Comparison of ENCODE assay signal across 8 cellular contexts in the genomic region with DNA sequence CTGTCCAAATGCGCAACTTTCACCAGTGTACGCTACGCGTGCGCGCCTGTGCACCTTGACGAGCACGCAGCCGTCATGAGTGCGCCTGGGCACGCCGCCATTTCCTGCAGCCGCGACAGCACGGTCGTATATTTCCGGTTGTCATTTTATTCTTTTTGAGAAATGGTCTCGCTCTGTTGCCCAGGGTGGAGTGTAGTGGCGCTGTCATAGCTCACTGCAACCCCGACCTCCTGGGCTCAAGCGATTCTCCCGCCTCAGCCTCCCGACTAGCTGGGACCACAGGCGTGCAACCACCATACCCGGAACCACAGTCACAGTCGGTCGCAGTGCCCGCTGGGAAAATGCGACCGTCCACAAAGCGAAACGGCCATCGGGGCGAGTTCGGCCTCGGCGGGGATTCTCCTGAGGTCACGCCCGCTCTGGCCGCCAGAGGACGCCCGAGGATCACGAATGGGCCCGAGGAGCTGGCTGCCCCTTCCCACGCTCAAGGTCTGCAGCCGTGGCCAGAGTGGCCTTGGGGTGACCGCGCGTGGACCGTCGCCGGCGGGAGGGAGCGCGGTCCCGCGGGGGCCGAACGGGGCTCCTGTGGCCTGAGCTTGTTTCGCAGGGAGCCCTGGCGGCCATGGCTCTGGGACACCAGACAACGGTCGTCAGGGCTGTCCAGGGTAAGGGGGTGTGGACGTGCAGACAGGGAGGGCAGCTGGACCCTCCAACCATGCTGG. TPM values are rescaled to one million over a fixed set of nuclear protein-coding genes. Genes with fewer than 3 reads are reported as not detected.
DNase-seq lines count a peak whose midpoint lies in the region; ATAC-seq and TF ChIP-seq lines count a peak whose summit lies in the region.

No MANE protein-coding gene starts in this region.

- in situ Hi-C loops in astrocyte of the spinal cord (cut with HindIII; ENCODE audit: low sequenced_read_pairs) = no loop called here

- H3K4me2 ChIP-seq in DND-41 (ENCODE audit: insufficient read depth, low read length) (no peak overlapping the region), MM.1S (ENCODE audit: low read depth, low read length) (peak overlapping the region; percentile 59)

- H3K36me3 ChIP-seq in DND-41 (ENCODE audit: insufficient read depth, low read length) (no peaks in the 10 kb centered on the region), MM.1S (replicated peaks; ENCODE audit: insufficient read depth, low read length) (no peaks in the 10 kb centered on the region), skeletal muscle tissue (ENCODE audit: control insufficient read depth in 3 of 3, insufficient read depth in 3 of 3, low read length in 3 of 3) (no peaks in the 10 kb centered on the region)

- TF ChIP-seq CTCF in DND-41 (IDR thresholded peaks at IDR 0.05; ENCODE audit: borderline replicate concordance, extremely low read depth, low read length, poor library complexity, severe bottlenecking) = peak; percentile 61
- peak; percentile 55 for TF ChIP-seq CTCF in MM.1S (IDR thresholded peaks at IDR 0.05; ENCODE audit: low read length)
- peak; percentile 73 for TF ChIP-seq CTCF in astrocyte of the spinal cord (IDR thresholded peaks at IDR 0.05; ENCODE audit: low read depth, low read length)

- H3K27me3 ChIP-seq in DND-41 (ENCODE audit: insufficient read depth, low read length, poor library complexity) (no peaks in the 10 kb centered on the region), MM.1S (replicated peaks; ENCODE audit: insufficient read depth, low read length) (no peaks in the 10 kb centered on the region), skeletal muscle tissue (ENCODE audit: control insufficient read depth in 3 of 3, insufficient read depth in 3 of 3, low read length in 3 of 3) (peaks cover 0 to 8% (median 0%) of the 10 kb centered on the region in 3 donors)

- H3K9me2 ChIP-seq in MM.1S (replicated peaks; ENCODE audit: insufficient read depth, low read length) = no peaks in the 10 kb centered on the region

- H3K79me2 ChIP-seq in DND-41 (ENCODE audit: insufficient read depth, low read length) = no peaks in the 10 kb centered on the region
- H3K79me2 ChIP-seq in MM.1S (ENCODE audit: low read length) = no peaks in the 10 kb centered on the region

- H3K4me3 ChIP-seq in DND-41 (ENCODE audit: low read depth in 1 of 2, low read length in 2 of 2) = no peak overlapping the region
- peak overlapping the region; percentile 33; the same call in 1 of the 2 replicates for H3K4me3 ChIP-seq in MM.1S (ENCODE audit: low read length)
- H3K4me3 ChIP-seq in astrocyte of the spinal cord (ENCODE audit: low read depth, low read length) = no peak overlapping the region
- H3K4me3 ChIP-seq in skeletal muscle tissue (ENCODE audit: low read length in 3 of 3) = peak overlapping the region; percentile 38 to 56 (median 43)

- no peaks in the 10 kb centered on the region for H3K4me1 ChIP-seq in DND-41 (ENCODE audit: insufficient read depth, low read length)
- no peaks in the 10 kb centered on the region for H3K4me1 ChIP-seq in MM.1S (ENCODE audit: low read length)
- H3K4me1 ChIP-seq in skeletal muscle tissue (ENCODE audit: control insufficient read depth in 3 of 3, insufficient read depth in 3 of 3, low read length in 3 of 3) = peaks cover 0 to 7% (median 0%) of the 10 kb centered on the region in 3 donors

- no peak overlapping the region for H3K27ac ChIP-seq in DND-41 (ENCODE audit: low read length)
- no peak overlapping the region for H3K27ac ChIP-seq in MM.1S (ENCODE audit: low read length)
- no peak overlapping the region for H3K27ac ChIP-seq in skeletal muscle tissue (ENCODE audit: low read depth, low read length)

- H3K9ac ChIP-seq in DND-41 (ENCODE audit: low read depth, low read length) = no peak overlapping the region
- H3K9ac ChIP-seq in MM.1S (ENCODE audit: low read length) = no peak overlapping the region
- peak overlapping the region in 2 of 3 donors; percentile 6 to 60 for H3K9ac ChIP-seq in skeletal muscle tissue (ENCODE audit: low read depth in 1 of 3, low read length in 3 of 3)

- H2AFZ ChIP-seq in DND-41 (ENCODE audit: low read depth, low read length) (no peak overlapping the region), MM.1S (ENCODE audit: low read length) (peak overlapping the region; percentile 75)

- DNase-seq in DND-41 = peak; percentile 5
- DNase-seq in MM.1S = peak; percentile 47
- peak; percentile 4 for DNase-seq in T1000 (lab: John Stamatoyannopoulos, UW)
- DNase-seq in astrocyte of the spinal cord (ENCODE audit: low read depth, low spot score) = peak; percentile 27
- peak; percentile 85 for DNase-seq in iPS-NIHi11 (ENCODE audit: low spot score)
- no peak for DNase-seq in NK-92 treated with Interleukin-12 subunit alpha and Interleukin-12 subunit beta, amount 100 ng/mL, for 24 hours (lab: John Stamatoyannopoulos, UW)

- H3K9me3 ChIP-seq in DND-41 (ENCODE audit: insufficient read depth, low read length, severe bottlenecking) (no peaks in the 10 kb centered on the region), MM.1S (replicated peaks; ENCODE audit: insufficient read depth, low read length) (no peaks in the 10 kb centered on the region), skeletal muscle tissue (ENCODE audit: control insufficient read depth in 3 of 3, low read length in 3 of 3) (no peaks in the 10 kb centered on the region)

- H4K20me1 ChIP-seq in DND-41 (ENCODE audit: insufficient read depth, low read length) = no peaks in the 10 kb centered on the region
- H4K20me1 ChIP-seq in MM.1S (ENCODE audit: insufficient read depth, low read length) = no peaks in the 10 kb centered on the region

- H3F3A ChIP-seq in MM.1S (ENCODE audit: insufficient read depth, low read length) = no peaks in the 10 kb centered on the region

- ATAC-seq in DND-41 (ENCODE audit: insufficient read depth, low read depth) = no peak
- ATAC-seq in GM21825 (IDR thresholded peaks at IDR 0.05; ENCODE audit: unreplicated experiment) = peak; percentile 81

RNA-seq across cellular contexts. Expression of gene PNMA3, which starts 23.7 kb away (rescaled TPM):
- total RNA-seq in skeletal muscle tissue = 0.52 TPM

RNA-seq across cellular contexts. Expression of gene PNMA5, which starts 38.6 kb away (rescaled TPM):
- total RNA-seq in skeletal muscle tissue = under 0.01 TPM

RNA-seq across cellular contexts. Expression of gene PNMA6A, which starts 39.7 kb away (rescaled TPM):
- total RNA-seq in skeletal muscle tissue = 3.7 TPM

Comparison
In these comparisons a context has a peak if more than half of its experiments do, and no peak if none do; other contexts are left out.
1. H3K4me3 ChIP-seq: peak in MM.1S (single experiment) and skeletal muscle tissue (3 of 3); none in DND-41 (0 of 2) and astrocyte of the spinal cord (single experiment).
2. H3K9ac ChIP-seq: peak in skeletal muscle tissue (2 of 3); none in DND-41 (single experiment) and MM.1S (single experiment).
3. Peak in every context shown above with its lines, with median percentiles within 50 percentile points of each other: CTCF ChIP-seq.